In the genomic region with DNA sequence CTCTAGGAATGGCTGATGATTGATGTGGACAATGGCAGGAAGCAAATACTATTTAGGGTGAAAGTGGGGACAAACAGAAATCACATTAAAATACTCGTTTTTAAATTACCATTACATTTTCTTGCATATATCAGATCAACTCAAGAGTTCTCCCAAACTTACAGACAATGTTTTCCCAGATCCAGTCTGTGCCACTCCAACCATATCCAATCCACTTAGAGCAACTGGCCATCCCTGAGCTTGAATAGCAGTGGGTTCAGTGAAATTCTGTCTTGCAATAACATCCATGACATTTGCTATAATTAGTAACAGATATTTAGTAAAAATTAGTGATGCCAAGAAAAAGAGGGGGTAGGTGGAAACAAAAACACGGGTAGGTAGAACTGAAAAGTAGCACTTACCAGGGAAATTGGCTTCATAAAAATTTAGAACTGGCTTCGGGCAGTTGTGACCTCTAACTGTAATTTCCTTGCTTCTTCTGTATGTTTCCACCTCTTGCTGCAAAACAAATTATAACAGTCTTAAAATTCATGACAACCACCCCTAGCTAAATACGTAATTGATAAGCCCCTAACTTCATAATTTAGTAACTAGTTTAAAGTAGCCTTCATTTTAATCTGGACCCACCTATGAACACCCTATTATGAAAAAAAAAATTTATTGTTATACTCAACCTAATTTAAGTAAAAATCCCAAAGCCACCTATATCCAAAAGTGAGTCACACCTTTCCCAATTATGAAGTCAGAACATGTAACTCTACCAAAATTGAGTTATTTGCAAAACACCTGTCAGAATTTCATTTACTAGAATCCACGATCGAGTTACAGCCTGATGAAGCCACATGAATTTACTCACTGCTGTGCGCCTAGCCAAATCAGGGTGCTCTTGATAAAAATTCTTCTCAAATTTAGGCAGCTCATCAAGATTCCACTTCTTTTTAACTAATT, we compare ENCODE assay signal across 8 cellular contexts. TPM values are rescaled to one million over a fixed set of nuclear protein-coding genes. Genes with fewer than 3 reads are reported as not detected.
DNase-seq lines count a peak whose midpoint lies in the region; ATAC-seq, FAIRE-seq and TF ChIP-seq lines count a peak whose summit lies in the region.

No MANE protein-coding gene starts in this region.

- ATAC-seq in GM18498 (IDR thresholded peaks at IDR 0.05; ENCODE audit: unreplicated experiment), result no peak

- H3K36me3 ChIP-seq in SU-DHL-6 (ENCODE audit: low read length) (peaks cover 64% of the 10 kb centered on the region), fibroblast of lung (ENCODE audit: control insufficient read depth, insufficient read depth, low read length) (peaks cover 27% of the 10 kb centered on the region)

- H3F3A ChIP-seq in SU-DHL-6 (ENCODE audit: insufficient read depth), result peaks cover 66% of the 10 kb centered on the region

- peak overlapping the region; percentile 86 for H3K4me2 ChIP-seq in SU-DHL-6 (ENCODE audit: low read depth, low read length, poor library complexity, severe bottlenecking)
- H3K4me2 ChIP-seq in fibroblast of lung (ENCODE audit: extremely low read depth, insufficient read depth, low read length), result peak overlapping the region; percentile 71

- H3K27me3 ChIP-seq in SU-DHL-6 (ENCODE audit: low read length) (no peaks in the 10 kb centered on the region), fibroblast of lung (ENCODE audit: control insufficient read depth, insufficient read depth, low read length) (no peaks in the 10 kb centered on the region)

- DNase-seq in GM12864 (ENCODE audit: low read depth) (no peak), fibroblast of lung (ENCODE audit: low read depth in 2 of 2) (no peak), retinal pigment epithelial cell (ENCODE audit: low read depth) (no peak), hepatic stellate cell (ENCODE audit: low spot score) (no peak), D721Med (ENCODE audit: insufficient read length, low spot score) (no peak), DMS53 treated with DMSO at 0.1 percent for 48 hours (lab: John Stamatoyannopoulos, UW; ENCODE audit: unreplicated experiment) (no peak)

- H4K20me1 ChIP-seq in SU-DHL-6 (ENCODE audit: low read depth, low read length), result peaks cover 65% of the 10 kb centered on the region
- H4K20me1 ChIP-seq in fibroblast of lung (ENCODE audit: control insufficient read depth, extremely low read depth, insufficient read depth, low read length), result peaks cover 13% of the 10 kb centered on the region

- H3K9me3 ChIP-seq in SU-DHL-6 (ENCODE audit: insufficient read depth, low read length) (no peaks in the 10 kb centered on the region), fibroblast of lung (ENCODE audit: control insufficient read depth, insufficient read depth, low read depth, low read length) (no peaks in the 10 kb centered on the region)

- H3K9me2 ChIP-seq in SU-DHL-6 (replicated peaks; ENCODE audit: insufficient read depth, low read length), result no peaks in the 10 kb centered on the region

- peaks cover 12% of the 10 kb centered on the region for H3K4me1 ChIP-seq in fibroblast of lung (ENCODE audit: control insufficient read depth, extremely low read depth, insufficient read depth, low read length)

- no peak overlapping the region for H2AFZ ChIP-seq in SU-DHL-6 (ENCODE audit: low read depth, low read length, severe bottlenecking)
- no peak overlapping the region for H2AFZ ChIP-seq in fibroblast of lung (ENCODE audit: low read length)

- TF ChIP-seq CTCF in GM12864 (IDR thresholded peaks at IDR 0.05; ENCODE audit: low read depth, low read length, missing control alignments), result no peak
- no peak for TF ChIP-seq CTCF in SU-DHL-6 (IDR thresholded peaks at IDR 0.05; ENCODE audit: insufficient read depth, low read length, poor library complexity, severe bottlenecking)
- TF ChIP-seq CTCF in fibroblast of lung (conservative IDR thresholded peaks at IDR 0.05 in 1 of 2, IDR thresholded peaks at IDR 0.05 in 1 of 2; ENCODE audit: low read depth in 1 of 2, low read length in 2 of 2), result no peak
- no peak for TF ChIP-seq CTCF in retinal pigment epithelial cell (conservative IDR thresholded peaks at IDR 0.05; ENCODE audit: low read depth, low read length)
- no peak for TF ChIP-seq CTCF in D721Med (IDR thresholded peaks at IDR 0.05; ENCODE audit: insufficient read depth, missing control alignments)

- H3K79me2 ChIP-seq in SU-DHL-6 (ENCODE audit: insufficient read depth, low read length) (peaks cover 78% of the 10 kb centered on the region), fibroblast of lung (ENCODE audit: control insufficient read depth, insufficient read depth, low read length) (peaks cover 82% of the 10 kb centered on the region)

- FAIRE-seq in D721Med (lab: Jason Lieb, UNC), result no peak

- H3K9ac ChIP-seq in SU-DHL-6 (ENCODE audit: low read length), result peak overlapping the region; percentile 100
- H3K9ac ChIP-seq in fibroblast of lung (ENCODE audit: insufficient read depth, low read length), result peak overlapping the region; percentile 95

- H3K27ac ChIP-seq in SU-DHL-6 (ENCODE audit: low read depth, low read length) (peak overlapping the region; percentile 95; the same call in 1 of the 2 replicates), fibroblast of lung (ENCODE audit: insufficient read depth, low read length) (peak overlapping the region; percentile 30)

- H3K4me3 ChIP-seq in GM12864 (ENCODE audit: low read depth, low read length) (peak overlapping the region; percentile 74), SU-DHL-6 (ENCODE audit: insufficient read depth, low read length, poor library complexity, severe bottlenecking) (peak overlapping the region; percentile 100), fibroblast of lung (replicated peaks in 1 of 4; ENCODE audit: control extremely low read depth in 1 of 4, insufficient read depth in 1 of 4, low read depth in 3 of 4, low read length in 4 of 4) (peak overlapping the region; percentile 74 to 100 (median 92)), retinal pigment epithelial cell (ENCODE audit: low read length) (peak overlapping the region; percentile 60)

RNA-seq across cellular contexts. Expression of a gene that starts 2.0 kb away (rescaled TPM):
- total RNA-seq in fibroblast of lung, result 393 and 439 TPM in 2 replicates
- 560 and 598 TPM in 2 replicates for polyA plus RNA-seq in fibroblast of lung
- 398 and 441 TPM in 2 replicates for polyA plus RNA-seq in fibroblast of lung (2012)
- polyA minus RNA-seq in fibroblast of lung (ENCODE audit: low replicate concordance), result 251 and 297 TPM in 2 replicates

RNA-seq across cellular contexts. Expression of a gene that starts 2.7 kb away (rescaled TPM):
- 24.4 and 24.8 TPM in 2 replicates for total RNA-seq in fibroblast of lung
- 12.6 and 16.6 TPM in 2 replicates for polyA plus RNA-seq in fibroblast of lung
- 10.4 and 10.8 TPM in 2 replicates for polyA plus RNA-seq in fibroblast of lung (2012)
- 2.3 and 5.3 TPM in 2 replicates for polyA minus RNA-seq in fibroblast of lung (ENCODE audit: low replicate concordance)

RNA-seq across cellular contexts. Expression of a gene that starts 7.2 kb away (rescaled TPM):
- 21.3 and 24.9 TPM in 2 replicates for total RNA-seq in fibroblast of lung
- polyA plus RNA-seq in fibroblast of lung, result 5.3 and 6.9 TPM in 2 replicates
- 5.1 and 5.9 TPM in 2 replicates for polyA plus RNA-seq in fibroblast of lung (2012)
- polyA minus RNA-seq in fibroblast of lung (ENCODE audit: low replicate concordance), result 0.96 and 8.8 TPM in 2 replicates

RNA-seq across cellular contexts. Expression of a gene that starts 55.2 kb away (rescaled TPM):
- total RNA-seq in fibroblast of lung, result 4.4 and 9.1 TPM in 2 replicates
- 11.6 and 33.3 TPM in 2 replicates for polyA plus RNA-seq in fibroblast of lung
- 5.4 and 20.7 TPM in 2 replicates for polyA plus RNA-seq in fibroblast of lung (2012)
- polyA minus RNA-seq in fibroblast of lung (ENCODE audit: low replicate concordance), result 8.2 TPM in 1 of 2 replicates, not detected in the other
